ENCODE assay signal across 22 cellular contexts in genomic region chr9:14214693-14215092, GRCh38.
DNase-seq lines count a peak whose midpoint lies in the region; ATAC-seq, FAIRE-seq and TF ChIP-seq lines count a peak whose summit lies in the region.
"Had no signal": no experiment of that assay in that cellular context is flagged by ENCODE, and none has a peak within 500 bp of the region (broad histone marks: within the 10 kb centered on the region; RNA-seq: fewer than 3 reads in every experiment).

No MANE protein-coding gene starts in this region.

- H3K79me2 ChIP-seq in PC-9 (ENCODE audit: low read depth): peaks cover 56% of the 10 kb centered on the region

- BruUV-seq in PC-9 (replicated peaks; lab: Mats Ljungman, UMichigan): no TSS peak

- no peak overlapping the region for H3K9ac ChIP-seq in subcutaneous abdominal adipose tissue (ENCODE audit: low read length in 5 of 5)
- H3K9ac ChIP-seq: GM23248, KMS-11 had no signal

- H3K4me2 ChIP-seq in PC-9: no peak overlapping the region
- H3K4me2 ChIP-seq: KMS-11 had no signal

- H3K27me3 ChIP-seq in PC-9 (ENCODE audit: insufficient read depth, low read depth) (no peaks in the 10 kb centered on the region), bronchial epithelial cell (ENCODE audit: control insufficient read depth, insufficient read depth, low read length) (no peaks in the 10 kb centered on the region), foreskin keratinocyte (no peaks in the 10 kb centered on the region), subcutaneous abdominal adipose tissue (ENCODE audit: control insufficient read depth in 5 of 5, insufficient read depth in 4 of 5, low read length in 5 of 5) (no peaks in the 10 kb centered on the region)

- peak; percentile 53 for ATAC-seq in foreskin keratinocyte
- no peak for ATAC-seq in HG03108 (IDR thresholded peaks at IDR 0.05; ENCODE audit: unreplicated experiment)
- ATAC-seq in Right ventricle myocardium superior (ENCODE audit: poor library complexity): no peak
- ATAC-seq: PC-3 had no signal

- no peak for TF ChIP-seq POLR2A in erythroblast (IDR thresholded peaks at IDR 0.05; ENCODE audit: low read length)

- H3K9me3 ChIP-seq in PC-9 (ENCODE audit: insufficient read depth, low read depth) (no peaks in the 10 kb centered on the region), subcutaneous abdominal adipose tissue (ENCODE audit: control insufficient read depth in 5 of 5, low read length in 5 of 5) (no peaks in the 10 kb centered on the region)

- H3K4me1 ChIP-seq in PC-9 (replicated peaks; ENCODE audit: insufficient read depth): peaks cover 42% of the 10 kb centered on the region
- peaks cover 41% of the 10 kb centered on the region for H3K4me1 ChIP-seq in foreskin keratinocyte
- peaks cover 2 to 28% (median 19%) of the 10 kb centered on the region in 5 donors for H3K4me1 ChIP-seq in subcutaneous abdominal adipose tissue (ENCODE audit: control insufficient read depth in 5 of 5, insufficient read depth in 5 of 5, low read length in 5 of 5)

- TF ChIP-seq CTCF in PC-9 (conservative IDR thresholded peaks at IDR 0.05) (no peak), bronchial epithelial cell (IDR thresholded peaks at IDR 0.05; ENCODE audit: insufficient read depth, low read length, severe bottlenecking) (no peak), foreskin keratinocyte (conservative IDR thresholded peaks at IDR 0.05) (no peak)

- DNase-seq in PC-9: no peak
- DNase-seq in bronchial epithelial cell (ENCODE audit: low read depth): peak; percentile 65
- DNase-seq in foreskin keratinocyte: peak in 1 of 2 donors; percentile 65
- no peak for DNase-seq in T-helper 2 cell
- DNase-seq in Right ventricle myocardium superior: no peak
- no peak for DNase-seq in erythroblast (lab: John Stamatoyannopoulos, UW)
- DNase-seq: CD4-positive, CD25-positive, alpha-beta regulatory T cell; GM23248; H7; MM.1S; NCI-H2029; NCI-H446; NCI-H524 treated with DMSO at 0.1 percent for 48 hours; NCI-H774; PC-3; RPMI8226; SHP77 treated with DMSO at 0.1 percent for 48 hours had no signal

- intact Hi-C loops in PC-9 (cut with micrococcal nuclease; ENCODE audit: unreplicated experiment): no loop called here
- intact Hi-C loops in Right ventricle myocardium superior (cut with DNase I): no loop called here

- H3K4me3 ChIP-seq in PC-9 (no peak overlapping the region), bronchial epithelial cell (ENCODE audit: low read depth, low read length) (no peak overlapping the region), subcutaneous abdominal adipose tissue (ENCODE audit: low read depth in 1 of 5, low read length in 5 of 5) (no peak overlapping the region)
- H3K4me3 ChIP-seq: GM23248, SK-N-MC had no signal

- H3F3A ChIP-seq in PC-9 (ENCODE audit: insufficient read depth, low read depth): peaks cover 19% of the 10 kb centered on the region

- CTCF ChIA-PET in PC-9 (lab: Charles Lee): no interaction called here

- no peak overlapping the region for H2AFZ ChIP-seq in PC-9
- H2AFZ ChIP-seq: GM23248 had no signal

- no peak for FAIRE-seq in bronchial epithelial cell (lab: Jason Lieb, UNC)
- FAIRE-seq: G401.6 had no signal

- POLR2A ChIA-PET in PC-9 (lab: Charles Lee; ENCODE audit: unreplicated experiment): no interaction called here

- H3K36me3 ChIP-seq in PC-9 (ENCODE audit: low read depth) (no peaks in the 10 kb centered on the region), bronchial epithelial cell (ENCODE audit: control insufficient read depth, insufficient read depth, low read length) (no peaks in the 10 kb centered on the region), subcutaneous abdominal adipose tissue (ENCODE audit: control insufficient read depth in 5 of 5, insufficient read depth in 5 of 5, low read length in 5 of 5) (no peaks in the 10 kb centered on the region)

- peak overlapping the region; percentile 69; the same call in 1 of the 2 replicates for H3K27ac ChIP-seq in PC-9
- H3K27ac ChIP-seq in foreskin keratinocyte: no peak overlapping the region
- peak overlapping the region; percentile 56 for H3K27ac ChIP-seq in subcutaneous abdominal adipose tissue (ENCODE audit: low read depth, low read length)
- H3K27ac ChIP-seq: GM23248, KMS-11, SK-N-MC had no signal

- H4K20me1 ChIP-seq in PC-9 (ENCODE audit: insufficient read depth): no peaks in the 10 kb centered on the region

- no peaks in the 10 kb centered on the region for H3K9me2 ChIP-seq in PC-9 (ENCODE audit: insufficient read depth)
